ENCODE assay signal across 8 cellular contexts in the genomic region with DNA sequence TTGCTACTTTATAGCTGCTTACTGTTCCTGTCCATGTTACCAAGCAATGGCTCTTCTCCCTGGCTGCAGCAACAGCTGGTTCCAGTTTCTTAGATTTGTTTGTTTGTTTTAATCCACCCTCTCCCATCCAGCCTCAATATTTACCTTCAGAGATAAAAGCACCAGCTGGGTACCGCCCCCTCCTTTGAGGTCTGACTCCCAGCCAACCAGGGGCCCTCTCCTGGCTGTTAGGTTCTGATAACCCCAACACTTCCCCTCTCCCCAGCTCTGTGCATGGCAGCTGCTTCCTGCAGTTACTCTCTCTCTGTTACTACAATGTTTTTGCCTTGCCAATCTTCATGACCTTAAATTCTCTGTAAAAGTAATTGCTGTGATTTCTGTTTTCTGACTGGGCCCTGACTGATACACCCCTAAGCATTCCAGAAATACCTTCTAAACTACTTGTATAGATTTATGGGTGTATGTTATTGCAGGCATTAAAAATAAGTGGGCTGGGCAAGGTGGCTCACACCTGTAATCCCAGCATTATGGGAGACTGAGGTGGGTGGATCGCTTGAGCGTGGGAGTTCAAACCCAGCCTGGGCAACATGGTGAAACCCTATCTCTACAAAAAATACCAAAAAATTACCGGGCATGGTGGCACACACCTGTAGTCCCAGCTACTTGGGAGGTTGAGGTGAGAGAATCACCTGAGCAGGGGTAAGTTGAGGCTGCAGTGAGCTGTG. TPM values are rescaled to one million over a fixed set of nuclear protein-coding genes. Genes with fewer than 3 reads are reported as not detected.
A peak's percentile ranks its signal among the peaks of the same experiment; 100 is the strongest.
DNase-seq lines count a peak whose midpoint lies in the region; ATAC-seq, FAIRE-seq and TF ChIP-seq lines count a peak whose summit lies in the region.

No MANE protein-coding gene starts in this region.

- H3K4me3 ChIP-seq in astrocyte (ENCODE audit: insufficient read depth, low read depth, low read length), result no peak overlapping the region
- H3K4me3 ChIP-seq in lower lobe of right lung, result no peak overlapping the region

- H3K27ac Mint-ChIP-seq in activated CD4-positive, alpha-beta T cell treated with anti-CD3 and anti-CD28 coated beads, Interleukin-2, amount 10 ng/mL, durations not matched to agents 24 days and 14 days, result no peak overlapping the region
- H3K27ac Mint-ChIP-seq in astrocyte (ENCODE audit: unreplicated experiment) (no peak overlapping the region), nephron progenitor cell (peak overlapping the region; percentile 85)

- peaks cover 4% of the 10 kb centered on the region for H3K9me3 Mint-ChIP-seq in activated CD4-positive, alpha-beta T cell treated with anti-CD3 and anti-CD28 coated beads, Interleukin-2, amount 10 ng/mL, durations not matched to agents 24 days and 14 days
- H3K9me3 Mint-ChIP-seq in astrocyte (ENCODE audit: unreplicated experiment) (peaks cover 2% of the 10 kb centered on the region), nephron progenitor cell (no peaks in the 10 kb centered on the region)

- FAIRE-seq in astrocyte (lab: Jason Lieb, UNC), result no peak

- peaks cover 5% of the 10 kb centered on the region for H4K20me1 ChIP-seq in astrocyte (ENCODE audit: insufficient read depth, low read length)

- no peaks in the 10 kb centered on the region for H3K9me3 ChIP-seq in astrocyte (ENCODE audit: insufficient read depth, low read depth, low read length)
- H3K9me3 ChIP-seq in lower lobe of right lung, result no peaks in the 10 kb centered on the region

- H3K36me3 Mint-ChIP-seq in activated CD4-positive, alpha-beta T cell treated with anti-CD3 and anti-CD28 coated beads, Interleukin-2, amount 10 ng/mL, durations not matched to agents 24 days and 14 days (ENCODE audit: low read depth), result peaks cover 7% of the 10 kb centered on the region
- H3K36me3 Mint-ChIP-seq in astrocyte (ENCODE audit: low read depth, unreplicated experiment) (peaks cover 1% of the 10 kb centered on the region), nephron progenitor cell (ENCODE audit: low read depth) (no peaks in the 10 kb centered on the region)

- H3K4me3 Mint-ChIP-seq in activated CD4-positive, alpha-beta T cell treated with anti-CD3 and anti-CD28 coated beads, Interleukin-2, amount 10 ng/mL, durations not matched to agents 24 days and 14 days, result no peak overlapping the region
- H3K4me3 Mint-ChIP-seq in astrocyte (ENCODE audit: unreplicated experiment), result no peak overlapping the region
- H3K4me3 Mint-ChIP-seq in nephron progenitor cell, result no peak overlapping the region

- H3K4me2 ChIP-seq in astrocyte (ENCODE audit: low read length), result peak overlapping the region; percentile 18

- intact Hi-C loops in activated CD4-positive, alpha-beta T cell treated with anti-CD3 and anti-CD28 coated beads, Interleukin-2, amount 10 ng/mL, durations not matched to agents 24 days and 14 days (cut with micrococcal nuclease), result loop anchor here (5.0 kb wide), 1 partner anchor 121 kb away; no protein-coding TSS in a partner anchor
- intact Hi-C loops in lower lobe of right lung (cut with DNase I), result no loop called here

- H3K27me3 ChIP-seq in astrocyte (ENCODE audit: insufficient read depth, low read length), result no peaks in the 10 kb centered on the region
- H3K27me3 ChIP-seq in lower lobe of right lung (ENCODE audit: low read depth), result no peaks in the 10 kb centered on the region

- peaks cover 26% of the 10 kb centered on the region for H3K4me1 Mint-ChIP-seq in activated CD4-positive, alpha-beta T cell treated with anti-CD3 and anti-CD28 coated beads, Interleukin-2, amount 10 ng/mL, durations not matched to agents 24 days and 14 days
- H3K4me1 Mint-ChIP-seq in astrocyte (ENCODE audit: low read depth, unreplicated experiment), result peaks cover 8% of the 10 kb centered on the region
- peaks cover 37% of the 10 kb centered on the region for H3K4me1 Mint-ChIP-seq in nephron progenitor cell

- TF ChIP-seq CTCF in astrocyte (IDR thresholded peaks at IDR 0.05; ENCODE audit: insufficient read depth, low read depth, low read length), result no peak
- no peak for TF ChIP-seq CTCF in nephron progenitor cell (IDR thresholded peaks at IDR 0.05)
- TF ChIP-seq CTCF in lower lobe of right lung (IDR thresholded peaks at IDR 0.05), result no peak

- peaks cover 5% of the 10 kb centered on the region for H3K79me2 ChIP-seq in astrocyte (ENCODE audit: insufficient read depth, low read length)

- ATAC-seq in HG03469 (IDR thresholded peaks at IDR 0.05; ENCODE audit: unreplicated experiment), result peak; percentile 27
- no peak for ATAC-seq in lower lobe of right lung
- no peak for ATAC-seq in GM21737 (IDR thresholded peaks at IDR 0.05; ENCODE audit: unreplicated experiment)

- H2AFZ ChIP-seq in astrocyte (ENCODE audit: low read depth, low read length), result no peak overlapping the region

- H3K4me1 ChIP-seq in astrocyte (ENCODE audit: insufficient read depth, low read length), result peaks cover 19% of the 10 kb centered on the region
- peaks cover 16% of the 10 kb centered on the region for H3K4me1 ChIP-seq in lower lobe of right lung

- H3K36me3 ChIP-seq in astrocyte (ENCODE audit: insufficient read depth, low read length), result no peaks in the 10 kb centered on the region
- H3K36me3 ChIP-seq in lower lobe of right lung, result no peaks in the 10 kb centered on the region

- no peak overlapping the region for H3K9ac ChIP-seq in astrocyte (ENCODE audit: low read length)

- H3K27ac ChIP-seq in astrocyte (ENCODE audit: low read depth, low read length) (no peak overlapping the region), lower lobe of right lung (no peak overlapping the region)

- H3K27me3 Mint-ChIP-seq in activated CD4-positive, alpha-beta T cell treated with anti-CD3 and anti-CD28 coated beads, Interleukin-2, amount 10 ng/mL, durations not matched to agents 24 days and 14 days, result no peaks in the 10 kb centered on the region
- H3K27me3 Mint-ChIP-seq in astrocyte (ENCODE audit: low read depth, unreplicated experiment) (no peaks in the 10 kb centered on the region), nephron progenitor cell (ENCODE audit: low read depth, poor library complexity) (peaks cover 3% of the 10 kb centered on the region)

- peak; percentile 85 for DNase-seq in activated CD4-positive, alpha-beta T cell treated with anti-CD3 and anti-CD28 coated beads, Interleukin-2, amount 10 ng/mL, durations not matched to agents 24 days and 14 days
- DNase-seq in activated CD4-positive, alpha-beta T cell treated with anti-CD3 and anti-CD28 coated beads for 1 hour, result no peak
- DNase-seq in NCI-H748 treated with DMSO at 0.1 percent for 48 hours (lab: John Stamatoyannopoulos, UW), result peak; percentile 95
- peak; percentile 60 for DNase-seq in astrocyte (ENCODE audit: low read depth)
- DNase-seq in nephron progenitor cell, result peak; percentile 38
- DNase-seq in lower lobe of right lung, result no peak

RNA-seq across cellular contexts. Expression of a gene that starts 2.6 kb away (rescaled TPM):
- 7.0 and 9.8 TPM in 2 replicates for total RNA-seq in activated CD4-positive, alpha-beta T cell treated with anti-CD3 and anti-CD28 coated beads, Interleukin-2, amount 10 ng/mL, durations not matched to agents 24 days and 14 days
- total RNA-seq in astrocyte, result 14.7 and 15.9 TPM in 2 replicates
- 14.4 TPM for total RNA-seq in lower lobe of right lung

Comparison
In these comparisons a context has a peak if more than half of its experiments do, and no peak if none do; other contexts are left out.
1. DNase-seq: peak in activated CD4-positive, alpha-beta T cell treated with anti-CD3 and anti-CD28 coated beads, Interleukin-2, amount 10 ng/mL, durations not matched to agents 24 days and 14 days (single experiment), NCI-H748 treated with DMSO at 0.1 percent for 48 hours (single experiment), astrocyte (single experiment) and nephron progenitor cell (single experiment); none in activated CD4-positive, alpha-beta T cell treated with anti-CD3 and anti-CD28 coated beads for 1 hour (single experiment) and lower lobe of right lung (single experiment).